25 cellular contexts compared by ENCODE assay signal in genomic region chrX:45846328-45846727, GRCh38.
"Had no signal": no experiment of that assay in that cellular context is flagged by ENCODE, and none has a peak within 500 bp of the region (broad histone marks: within the 10 kb centered on the region; RNA-seq: fewer than 3 reads in every experiment).

No MANE protein-coding gene starts in this region.

- H3K36me3 ChIP-seq: adrenal gland, ascending aorta, brain microvascular endothelial cell, lower lobe of right lung, transverse colon, uterus had no signal

- H3K4me3 Mint-ChIP-seq: activated B cell treated with CpG ODN at 0.5 μM for 24 hours; activated naive CD4-positive, alpha-beta T cell treated with anti-CD3 and anti-CD28 coated beads, Interleukin-2, amount 10 ng/mL, durations not matched to agents 7 days and 5 days; naive B cell; neural progenitor cell; stimulated activated effector memory CD8-positive, alpha-beta T cell treated with anti-CD3 and anti-CD28 coated beads, Interleukin-12 subunit alpha, Interleukin-12 subunit beta, amount 100 ng/mL, for 72 hours had no signal

- FAIRE-seq: small intestine had no signal

- H3K4me1 ChIP-seq: adrenal gland, ascending aorta, lower lobe of right lung, transverse colon, uterus had no signal

- H3K27ac ChIP-seq: adrenal gland, ascending aorta, brain microvascular endothelial cell, lower lobe of right lung, neural progenitor cell, transverse colon, uterus had no signal

- H3K9me3 ChIP-seq: adrenal gland, ascending aorta, lower lobe of right lung, transverse colon, uterus had no signal

- H3K27ac Mint-ChIP-seq: activated B cell treated with CpG ODN at 0.5 μM for 24 hours; activated naive CD4-positive, alpha-beta T cell treated with anti-CD3 and anti-CD28 coated beads, Interleukin-2, amount 10 ng/mL, durations not matched to agents 7 days and 5 days; naive B cell; neural progenitor cell; stimulated activated effector memory CD8-positive, alpha-beta T cell treated with anti-CD3 and anti-CD28 coated beads, Interleukin-12 subunit alpha, Interleukin-12 subunit beta, amount 100 ng/mL, for 72 hours had no signal

- H3K4me2 ChIP-seq: neural progenitor cell had no signal

- H3K36me3 Mint-ChIP-seq: naive B cell had no signal

- DNase-seq: activated B cell treated with CpG ODN at 0.5 μM for 24 hours; activated CD4-positive, alpha-beta T cell treated with anti-CD3 and anti-CD28 coated beads for 4 hours; activated CD8-positive, alpha-beta memory T cell treated with anti-CD3 and anti-CD28 coated beads, Interleukin-2, amount 50 U/mL, for 48 hours; activated effector memory CD4-positive, alpha-beta T cell treated with Interleukin-2 at 50 U/mL for 16 hours; activated naive CD4-positive, alpha-beta T cell treated with anti-CD3 and anti-CD28 coated beads, Interleukin-2, amount 10 ng/mL, durations not matched to agents 7 days and 5 days; adrenal gland; brain microvascular endothelial cell; caudate nucleus; dermis blood vessel endothelial cell; effector CD8-positive, alpha-beta T cell; foreskin melanocyte; lower lobe of right lung; naive B cell; posterior cingulate gyrus; small intestine; stimulated activated CD4-positive, alpha-beta T cell treated with anti-CD3 and anti-CD28 coated beads, Interleukin-2, amount 100 ng/mL, for 24 hours; T-helper 1 cell; T1000; transverse colon; uterus had no signal

- H3K4me3 ChIP-seq: adrenal gland, ascending aorta, lower lobe of right lung, neural progenitor cell, transverse colon, uterus had no signal

- H3K27me3 Mint-ChIP-seq: activated naive CD4-positive, alpha-beta T cell treated with anti-CD3 and anti-CD28 coated beads, Interleukin-2, amount 10 ng/mL, durations not matched to agents 7 days and 5 days had no signal

- H3K9me3 Mint-ChIP-seq: activated B cell treated with CpG ODN at 0.5 μM for 24 hours; activated naive CD4-positive, alpha-beta T cell treated with anti-CD3 and anti-CD28 coated beads, Interleukin-2, amount 10 ng/mL, durations not matched to agents 7 days and 5 days; stimulated activated effector memory CD8-positive, alpha-beta T cell treated with anti-CD3 and anti-CD28 coated beads, Interleukin-12 subunit alpha, Interleukin-12 subunit beta, amount 100 ng/mL, for 72 hours had no signal

- ATAC-seq: left lobe of liver; lower lobe of right lung; sciatic nerve; stimulated activated effector memory CD8-positive, alpha-beta T cell treated with anti-CD3 and anti-CD28 coated beads, Interleukin-12 subunit alpha, Interleukin-12 subunit beta, amount 100 ng/mL, for 72 hours had no signal
